1 cellular context compared by ENCODE assay signal in genomic region chr1:6181347-6181770, GRCh38.
TF ChIP-seq lines count a peak whose summit lies in the region.

No MANE protein-coding gene starts in this region.

TF ChIP-seq in GM23338, 12 proteins besides CTCF, POLR2A, EP300 and RAD21 (continued from another document):
- TF ChIP-seq ZNF462 (CRISPR knock-in tag; IDR thresholded peaks at IDR 0.05) (no peak), NANOG (IDR thresholded peaks at IDR 0.05; ENCODE audit: borderline replicate concordance) (no peak), EZH2phosphoT487 (IDR thresholded peaks at IDR 0.05; ENCODE audit: unreplicated experiment) (no peak), JUNB (IDR thresholded peaks at IDR 0.05; ENCODE audit: unreplicated experiment) (no peak), REST (IDR thresholded peaks at IDR 0.05; ENCODE audit: unreplicated experiment) (no peak)
- TF ChIP-seq, protein P1, sequence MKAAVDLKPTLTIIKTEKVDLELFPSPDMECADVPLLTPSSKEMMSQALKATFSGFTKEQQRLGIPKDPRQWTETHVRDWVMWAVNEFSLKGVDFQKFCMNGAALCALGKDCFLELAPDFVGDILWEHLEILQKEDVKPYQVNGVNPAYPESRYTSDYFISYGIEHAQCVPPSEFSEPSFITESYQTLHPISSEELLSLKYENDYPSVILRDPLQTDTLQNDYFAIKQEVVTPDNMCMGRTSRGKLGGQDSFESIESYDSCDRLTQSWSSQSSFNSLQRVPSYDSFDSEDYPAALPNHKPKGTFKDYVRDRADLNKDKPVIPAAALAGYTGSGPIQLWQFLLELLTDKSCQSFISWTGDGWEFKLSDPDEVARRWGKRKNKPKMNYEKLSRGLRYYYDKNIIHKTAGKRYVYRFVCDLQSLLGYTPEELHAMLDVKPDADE (IDR thresholded peaks at IDR 0.05): no peak
